Comparison of ENCODE assay signal across 14 cellular contexts in the genomic region with DNA sequence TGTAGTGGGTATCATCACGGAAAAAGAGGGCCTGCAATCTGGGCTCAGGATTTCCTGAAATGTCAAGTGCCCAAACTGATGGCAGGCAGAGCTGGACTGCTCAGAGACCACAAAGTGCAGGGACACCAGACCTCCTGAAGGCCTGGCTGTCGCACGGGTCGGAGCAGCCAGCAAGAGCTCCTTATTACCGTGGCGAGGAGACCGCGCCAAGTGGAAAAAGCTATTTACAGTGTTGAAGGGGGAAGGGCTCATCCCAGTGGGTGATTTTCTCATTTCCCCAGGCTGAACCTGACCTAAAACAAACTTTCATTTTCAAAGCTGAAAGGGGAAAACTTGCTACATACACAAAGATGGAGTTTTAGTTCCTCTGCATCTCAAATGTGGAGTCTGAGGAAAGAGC.
DNase-seq lines count a peak whose midpoint lies in the region; ATAC-seq and TF ChIP-seq lines count a peak whose summit lies in the region.
"Had no signal": no experiment of that assay in that cellular context is flagged by ENCODE, and none has a peak within 500 bp of the region (broad histone marks: within the 10 kb centered on the region; RNA-seq: fewer than 3 reads in every experiment).

No MANE protein-coding gene starts in this region.

- peak overlapping the region; percentile 44 for H3K27ac ChIP-seq in neutrophil
- H3K27ac ChIP-seq: coronary artery, esophagus squamous epithelium, pancreas had no signal

- TF ChIP-seq CTCF in neutrophil (IDR thresholded peaks at IDR 0.05), result no peak

- peaks cover 34% of the 10 kb centered on the region for H3K36me3 ChIP-seq in neutrophil
- H3K36me3 ChIP-seq: pancreas had no signal

- ATAC-seq in GM18499 (IDR thresholded peaks at IDR 0.05; ENCODE audit: insufficient read depth, unreplicated experiment) (peak; percentile 21), HG02623 (IDR thresholded peaks at IDR 0.05; ENCODE audit: unreplicated experiment) (peak; percentile 18), HG03439 (IDR thresholded peaks at IDR 0.05; ENCODE audit: unreplicated experiment) (no peak), HG03108 (IDR thresholded peaks at IDR 0.05; ENCODE audit: unreplicated experiment) (no peak)

- peaks cover 0 to 18% of the 10 kb centered on the region in 2 experiments for H3K4me1 ChIP-seq in neutrophil (ENCODE audit: control insufficient read depth in 1 of 2, insufficient read depth in 1 of 2, low read depth in 1 of 2, low read length in 1 of 2)
- H3K4me1 ChIP-seq: pancreas had no signal

- H3K9me3 ChIP-seq in neutrophil, result no peaks in the 10 kb centered on the region
- H3K9me3 ChIP-seq: esophagus squamous epithelium, pancreas had no signal

- H3K4me3 ChIP-seq in neutrophil (ENCODE audit: low read depth in 1 of 2, low read length in 1 of 2), result no peak overlapping the region
- H3K4me3 ChIP-seq: coronary artery, esophagus squamous epithelium, pancreas had no signal

- DNase-seq in UCSD-AML1 (lab: John Stamatoyannopoulos, UW; ENCODE audit: unreplicated experiment), result peak; percentile 18
- no peak for DNase-seq in RKO (ENCODE audit: low spot score)
- DNase-seq in KG1 (lab: John Stamatoyannopoulos, UW), result no peak
- DNase-seq: esophagus squamous epithelium; mammary epithelial cell; NCI-H2029; NK-92 treated with Interleukin-12 subunit alpha and Interleukin-12 subunit beta, amount 100 ng/mL, for 24 hours; pancreas had no signal

- no peaks in the 10 kb centered on the region for H3K27me3 ChIP-seq in neutrophil
- H3K27me3 ChIP-seq: esophagus squamous epithelium, pancreas had no signal

Comparison
In these comparisons a context has a peak if more than half of its experiments do, and no peak if none do; other contexts are left out.
1. ATAC-seq: peak in GM18499 (single experiment) and HG02623 (single experiment); none in HG03439 (single experiment) and HG03108 (single experiment).